ENCODE assay signal across 1 cellular context in the genomic region with DNA sequence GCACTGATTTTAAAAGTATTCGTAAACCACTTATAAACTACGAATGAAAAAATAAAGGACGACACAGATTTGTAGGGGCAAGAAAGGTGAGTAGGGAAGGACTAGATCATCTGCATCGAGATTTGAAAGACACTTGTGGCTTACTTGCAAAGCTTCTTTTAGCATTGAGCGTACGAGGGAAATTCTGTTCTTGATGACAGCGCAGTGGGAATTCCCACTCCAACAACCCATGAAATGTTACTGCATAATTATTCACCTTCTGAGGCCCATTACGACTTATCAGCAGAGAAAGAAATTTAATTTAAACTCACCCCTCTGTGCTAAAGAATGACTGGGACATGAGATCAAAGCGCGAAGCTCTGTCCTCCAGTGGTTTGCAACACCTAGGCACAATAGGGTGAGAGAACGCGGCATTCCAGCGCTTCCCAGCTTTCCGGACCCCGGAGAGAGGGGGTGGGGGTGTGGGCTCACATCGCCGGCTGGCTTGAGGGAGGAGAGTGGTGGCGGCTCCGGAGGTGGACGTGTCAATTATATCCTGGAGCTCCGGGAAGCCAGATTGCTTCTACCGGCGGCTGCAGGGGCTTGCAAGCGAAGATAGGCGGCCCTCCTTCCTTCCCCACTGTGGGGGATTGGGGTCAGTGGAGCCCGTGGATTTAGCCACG.
TF ChIP-seq lines count a peak whose summit lies in the region.

No MANE protein-coding gene starts in this region.

TF ChIP-seq in endothelial cell of umbilical vein, 7 proteins besides CTCF, POLR2A, EP300 and RAD21:
- TF ChIP-seq POLR2AphosphoS5 (IDR thresholded peaks at IDR 0.05; ENCODE audit: insufficient read depth, low read depth, low read length) (no peak), EZH2 (IDR thresholded peaks at IDR 0.05; ENCODE audit: borderline replicate concordance, low read depth, low read length, severe bottlenecking) (peak; percentile 82), FOS (IDR thresholded peaks at IDR 0.05; ENCODE audit: borderline replicate concordance, insufficient read depth, low read length) (no peak), GATA2 (IDR thresholded peaks at IDR 0.05; ENCODE audit: insufficient read depth, insufficient read length, low read depth, low read length) (no peak)
- TF ChIP-seq, protein P1, sequence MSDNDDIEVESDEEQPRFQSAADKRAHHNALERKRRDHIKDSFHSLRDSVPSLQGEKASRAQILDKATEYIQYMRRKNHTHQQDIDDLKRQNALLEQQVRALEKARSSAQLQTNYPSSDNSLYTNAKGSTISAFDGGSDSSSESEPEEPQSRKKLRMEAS (IDR thresholded peaks at IDR 0.05; ENCODE audit: insufficient read depth, insufficient read length) = no peak
